4 cellular contexts compared by ENCODE assay signal in genomic region chr3:38491215-38491614, GRCh38. TPM values are rescaled to one million over a fixed set of nuclear protein-coding genes. Genes with fewer than 3 reads are reported as not detected.
"Had no signal": no experiment of that assay in that cellular context is flagged by ENCODE, and none has a peak within 500 bp of the region (broad histone marks: within the 10 kb centered on the region; RNA-seq: fewer than 3 reads in every experiment).

No MANE protein-coding gene starts in this region.

- H3K4me3 Mint-ChIP-seq: IgD-negative memory B cell had no signal

- H3K27me3 Mint-ChIP-seq: IgD-negative memory B cell had no signal

- H3K27ac ChIP-seq: HL-60 had no signal

- H3K27ac Mint-ChIP-seq: IgD-negative memory B cell had no signal

- H3K4me3 ChIP-seq: K562 had no signal

- H3K9me3 Mint-ChIP-seq: IgD-negative memory B cell had no signal

- DNase-seq: IMR-90 had no signal

RNA-seq across cellular contexts. Expression of gene ACVR2B, which starts 37.5 kb away (rescaled TPM):
- polyA plus RNA-seq: IgD-negative memory B cell had no signal
